Comparison of ENCODE assay signal across 16 cellular contexts in genomic region chrX:41589634-41590270, GRCh38.
DNase-seq lines count a peak whose midpoint lies in the region; ATAC-seq and TF ChIP-seq lines count a peak whose summit lies in the region.
"Had no signal": no experiment of that assay in that cellular context is flagged by ENCODE, and none has a peak within 500 bp of the region (broad histone marks: within the 10 kb centered on the region; RNA-seq: fewer than 3 reads in every experiment).

No MANE protein-coding gene starts in this region.

- no peak overlapping the region for H3K27ac ChIP-seq in left ventricle myocardium inferior (replicated peaks)
- H3K27ac ChIP-seq in coronary artery, result peak overlapping the region; percentile 44 to 46
- H3K27ac ChIP-seq in upper lobe of right lung, result no peak overlapping the region
- H3K27ac ChIP-seq: 22Rv1, colonic mucosa, neural progenitor cell had no signal

- ATAC-seq in left cardiac atrium (peak; percentile 17 to 34), left colon (peak; percentile 78), upper lobe of right lung (peak; percentile 16), HG03280 (IDR thresholded peaks at IDR 0.05; ENCODE audit: unreplicated experiment) (no peak)
- ATAC-seq: left lobe of liver had no signal

- TF ChIP-seq CTCF in left ventricle myocardium inferior (IDR thresholded peaks at IDR 0.05; ENCODE audit: borderline replicate concordance) (no peak), coronary artery (IDR thresholded peaks at IDR 0.05) (no peak), upper lobe of right lung (IDR thresholded peaks at IDR 0.05) (no peak)

- H3K9me3 ChIP-seq in left ventricle myocardium inferior (replicated peaks) (no peaks in the 10 kb centered on the region), upper lobe of right lung (no peaks in the 10 kb centered on the region)
- H3K9me3 ChIP-seq: colonic mucosa had no signal

- no peaks in the 10 kb centered on the region for H3K4me1 ChIP-seq in left ventricle myocardium inferior
- no peaks in the 10 kb centered on the region for H3K4me1 ChIP-seq in upper lobe of right lung
- H3K4me1 ChIP-seq: colonic mucosa, neural progenitor cell had no signal

- no peaks in the 10 kb centered on the region for H3K27me3 ChIP-seq in left ventricle myocardium inferior (ENCODE audit: low read depth)
- H3K27me3 ChIP-seq in upper lobe of right lung, result no peaks in the 10 kb centered on the region
- H3K27me3 ChIP-seq: colonic mucosa, neural progenitor cell had no signal

- intact Hi-C loops in left cardiac atrium (cut with DNase I), result no loop called here
- intact Hi-C loops in left ventricle myocardium inferior (cut with micrococcal nuclease), result no loop called here
- intact Hi-C loops in left colon (cut with DNase I, micrococcal nuclease), result no loop called here
- intact Hi-C loops in upper lobe of right lung (cut with DNase I), result no loop called here

- H3K4me3 ChIP-seq in left ventricle myocardium inferior (no peak overlapping the region), coronary artery (peak overlapping the region; percentile 5), upper lobe of right lung (no peak overlapping the region)
- H3K4me3 ChIP-seq: colonic mucosa, neural progenitor cell had no signal

- DNase-seq in left cardiac atrium, result no peak
- no peak for DNase-seq in left ventricle myocardium inferior
- no peak for DNase-seq in coronary artery (ENCODE audit: low spot score)
- DNase-seq in left colon, result no peak
- DNase-seq in upper lobe of right lung, result no peak
- no peak for DNase-seq in NCI-H187 (lab: John Stamatoyannopoulos, UW)
- no peak for DNase-seq in NCI-H82 (lab: John Stamatoyannopoulos, UW)
- DNase-seq: activated naive CD4-positive, alpha-beta T cell treated with anti-CD3 and anti-CD28 coated beads for 36 hours; colonic mucosa; DMS 273 treated with DMSO at 0.1 percent for 48 hours; NCI-H1436; NCI-H526 treated with DMSO at 0.1 percent for 48 hours had no signal

- H3K36me3 ChIP-seq in left ventricle myocardium inferior, result no peaks in the 10 kb centered on the region
- H3K36me3 ChIP-seq in upper lobe of right lung, result no peaks in the 10 kb centered on the region
- H3K36me3 ChIP-seq: colonic mucosa, neural progenitor cell had no signal

Comparison
In these comparisons a context has a peak if more than half of its experiments do, and no peak if none do; other contexts are left out.
1. H3K27ac ChIP-seq: peak in coronary artery (2 of 2); none in left ventricle myocardium inferior (single experiment) and upper lobe of right lung (single experiment).